In genomic region chr11:62882428-62882742, GRCh38 we compare ENCODE assay signal across 1 cellular context.
TF ChIP-seq lines count a peak whose summit lies in the region.

No MANE protein-coding gene starts in this region.

TF ChIP-seq in WTC11, 78 proteins besides CTCF, POLR2A, EP300 and RAD21 (continued from another document):
- TF ChIP-seq PRDM15 (CRISPR knock-in tag; IDR thresholded peaks at IDR 0.05) (no peak), NR3C1 (CRISPR knock-in tag; conservative IDR thresholded peaks at IDR 0.05; ENCODE audit: low read depth) (no peak), SP1 (CRISPR knock-in tag; conservative IDR thresholded peaks at IDR 0.05) (no peak), KAT7 (CRISPR knock-in tag; IDR thresholded peaks at IDR 0.05; ENCODE audit: borderline replicate concordance) (no peak), NFATC4 (CRISPR knock-in tag; IDR thresholded peaks at IDR 0.05) (no peak), E2F5 (CRISPR knock-in tag; IDR thresholded peaks at IDR 0.05) (no peak), E2F1 (CRISPR knock-in tag; IDR thresholded peaks at IDR 0.05) (no peak), EMX1 (CRISPR knock-in tag; IDR thresholded peaks at IDR 0.05) (no peak)
